Comparison of ENCODE assay signal across 9 cellular contexts in the genomic region with DNA sequence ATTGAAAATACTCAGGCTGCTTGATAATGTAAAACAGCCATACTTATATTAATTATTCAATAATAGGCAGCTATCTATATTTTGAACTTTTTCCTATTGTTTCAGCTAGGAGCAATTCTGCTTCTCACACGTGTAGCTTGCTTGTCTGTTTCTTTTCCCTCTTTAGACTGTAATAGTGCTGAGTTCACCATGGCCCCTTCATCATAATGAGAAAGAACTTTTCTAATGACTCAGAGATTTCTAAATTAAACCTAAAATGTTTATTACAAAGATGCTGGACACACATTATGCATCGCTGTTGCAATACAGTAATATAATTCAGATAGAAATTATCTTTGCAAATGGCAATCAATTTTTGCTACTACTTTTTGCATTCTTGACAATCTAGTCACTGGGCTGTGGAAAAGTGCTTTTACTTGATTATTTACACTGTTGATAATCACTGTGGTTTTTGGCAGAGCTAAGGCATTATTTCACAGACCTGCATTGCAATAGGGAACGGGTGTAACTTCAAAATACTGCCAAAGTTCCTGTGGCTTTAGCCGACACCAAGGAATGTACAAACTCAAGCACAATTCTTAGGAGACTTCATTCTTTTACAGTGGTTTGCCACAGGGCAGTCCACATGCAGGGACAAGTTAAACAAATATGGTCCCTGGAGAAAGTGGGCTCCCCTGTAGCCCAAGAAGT.
A peak's percentile ranks its signal among the peaks of the same experiment; 100 is the strongest.
DNase-seq lines count a peak whose midpoint lies in the region; FAIRE-seq lines count a peak whose summit lies in the region.
"Had no signal": no experiment of that assay in that cellular context is flagged by ENCODE, and none has a peak within 500 bp of the region (broad histone marks: within the 10 kb centered on the region; RNA-seq: fewer than 3 reads in every experiment).

No MANE protein-coding gene starts in this region.

- no peak overlapping the region for H3K14ac ChIP-seq in mesenchymal stem cell (ENCODE audit: low read length in 2 of 2)

- no peak overlapping the region for H4K91ac ChIP-seq in mesenchymal stem cell (ENCODE audit: low read length)

- H4K8ac ChIP-seq in mesenchymal stem cell (ENCODE audit: low read length), result no peak overlapping the region

- DNase-seq in A172 (ENCODE audit: low spot score) (peak; percentile 99), M059J (ENCODE audit: low read depth) (peak; percentile 100), dermis microvascular lymphatic vessel endothelial cell (ENCODE audit: low read depth in 2 of 2) (peak; percentile 14 to 59), mesenchymal stem cell (peak; percentile 97), NCI-H2227 (lab: John Stamatoyannopoulos, UW; ENCODE audit: unreplicated experiment) (no peak), small intestine (no peak), T-helper 2 cell (no peak)
- DNase-seq in stimulated activated CD4-positive, alpha-beta T cell treated with anti-CD3 and anti-CD28 coated beads, Interleukin-1b, Interleukin-23, amount 100 ng/mL, for 48 hours, result no peak
- DNase-seq: NCI-H1417 had no signal

- H3K23ac ChIP-seq in mesenchymal stem cell (ENCODE audit: low read length in 2 of 2), result no peak overlapping the region

- peak overlapping the region; percentile 58 for H2BK5ac ChIP-seq in mesenchymal stem cell (ENCODE audit: low read depth, low read length, poor library complexity, severe bottlenecking)

- H3K27ac ChIP-seq in mesenchymal stem cell (ENCODE audit: low read length, poor library complexity, severe bottlenecking) (peak overlapping the region; percentile 94), small intestine (ENCODE audit: low read depth in 1 of 2, low read length in 1 of 2) (peak overlapping the region in 1 of 2 donors; percentile 52)

- no peak overlapping the region for H2BK15ac ChIP-seq in mesenchymal stem cell (ENCODE audit: low read depth, poor library complexity, severe bottlenecking)

- H3K4ac ChIP-seq in mesenchymal stem cell (ENCODE audit: low read depth in 1 of 2, low read length in 2 of 2), result no peak overlapping the region

- H3K9me3 ChIP-seq in mesenchymal stem cell (ENCODE audit: control insufficient read depth, low read length) (no peaks in the 10 kb centered on the region), small intestine (ENCODE audit: control insufficient read depth, low read depth) (no peaks in the 10 kb centered on the region)

- no peak overlapping the region for H2AFZ ChIP-seq in mesenchymal stem cell (ENCODE audit: low read depth, low read length)

- no peaks in the 10 kb centered on the region for H3K27me3 ChIP-seq in mesenchymal stem cell (ENCODE audit: control insufficient read depth in 1 of 2, insufficient read depth in 1 of 2, low read length in 2 of 2)
- H3K27me3 ChIP-seq in small intestine (ENCODE audit: control insufficient read depth in 2 of 2, insufficient read depth in 2 of 2, low read length in 2 of 2), result no peaks in the 10 kb centered on the region

- 0% methylated on average over 3 of the region's 4 CpGs for WGBS in mesenchymal stem cell
- 43 to 47% (median 46%) methylated on average over 4 of the region's 4 CpGs for WGBS in small intestine, 3 donors

- H3K18ac ChIP-seq in mesenchymal stem cell (ENCODE audit: low read depth in 1 of 2, low read length in 2 of 2), result no peak overlapping the region

- no peaks in the 10 kb centered on the region for H3K79me1 ChIP-seq in mesenchymal stem cell (replicated peaks; ENCODE audit: low read length, poor library complexity, severe bottlenecking)

- no peak overlapping the region for H3K4me2 ChIP-seq in mesenchymal stem cell (ENCODE audit: low read length, poor library complexity, severe bottlenecking)

- FAIRE-seq in small intestine (lab: Jason Lieb, UNC), result no peak

- H3K4me1 ChIP-seq in mesenchymal stem cell (ENCODE audit: control insufficient read depth, insufficient read depth, low read depth, low read length) (peaks cover 4% of the 10 kb centered on the region), small intestine (ENCODE audit: control insufficient read depth in 2 of 2, insufficient read depth in 1 of 2, low read depth in 1 of 2, low read length in 1 of 2) (peaks cover 0 to 5% of the 10 kb centered on the region in 2 donors)

- no peak overlapping the region for H2BK120ac ChIP-seq in mesenchymal stem cell (ENCODE audit: low read depth, low read length)

- H3K36me3 ChIP-seq in mesenchymal stem cell (ENCODE audit: control insufficient read depth in 1 of 2, insufficient read depth in 2 of 2, low read depth in 1 of 2, low read length in 2 of 2), result no peaks in the 10 kb centered on the region
- H3K36me3 ChIP-seq in small intestine (ENCODE audit: control insufficient read depth in 2 of 2, insufficient read depth in 2 of 2, low read length in 2 of 2), result no peaks in the 10 kb centered on the region

- H2BK12ac ChIP-seq in mesenchymal stem cell (ENCODE audit: low read length in 2 of 2), result no peak overlapping the region

- peak overlapping the region; percentile 69 for H3K9ac ChIP-seq in mesenchymal stem cell (ENCODE audit: low read length)

- no peak overlapping the region for H3K4me3 ChIP-seq in mesenchymal stem cell (ENCODE audit: insufficient read depth in 1 of 2, low read depth in 1 of 2, low read length in 2 of 2)
- H3K4me3 ChIP-seq in small intestine (ENCODE audit: low read depth in 1 of 2, low read length in 2 of 2), result no peak overlapping the region

- H2AK5ac ChIP-seq in mesenchymal stem cell (ENCODE audit: low read length, severe bottlenecking), result no peak overlapping the region

Comparison
In these comparisons a context has a peak if more than half of its experiments do, and no peak if none do; other contexts are left out.
1. DNase-seq: peak in A172 (single experiment), M059J (single experiment), dermis microvascular lymphatic vessel endothelial cell (2 of 2) and mesenchymal stem cell (single experiment); none in NCI-H2227 (single experiment), small intestine (single experiment), stimulated activated CD4-positive, alpha-beta T cell treated with anti-CD3 and anti-CD28 coated beads, Interleukin-1b, Interleukin-23, amount 100 ng/mL, for 48 hours (single experiment) and T-helper 2 cell (0 of 5).